In genomic region chr20:54151073-54151436, GRCh38 we compare ENCODE assay signal across 1 cellular context.
TF ChIP-seq lines count a peak whose summit lies in the region.

No MANE protein-coding gene starts in this region.

TF ChIP-seq in A549, 52 proteins besides CTCF, POLR2A, EP300 and RAD21 (continued from another document):
- TF ChIP-seq, protein P1, sequence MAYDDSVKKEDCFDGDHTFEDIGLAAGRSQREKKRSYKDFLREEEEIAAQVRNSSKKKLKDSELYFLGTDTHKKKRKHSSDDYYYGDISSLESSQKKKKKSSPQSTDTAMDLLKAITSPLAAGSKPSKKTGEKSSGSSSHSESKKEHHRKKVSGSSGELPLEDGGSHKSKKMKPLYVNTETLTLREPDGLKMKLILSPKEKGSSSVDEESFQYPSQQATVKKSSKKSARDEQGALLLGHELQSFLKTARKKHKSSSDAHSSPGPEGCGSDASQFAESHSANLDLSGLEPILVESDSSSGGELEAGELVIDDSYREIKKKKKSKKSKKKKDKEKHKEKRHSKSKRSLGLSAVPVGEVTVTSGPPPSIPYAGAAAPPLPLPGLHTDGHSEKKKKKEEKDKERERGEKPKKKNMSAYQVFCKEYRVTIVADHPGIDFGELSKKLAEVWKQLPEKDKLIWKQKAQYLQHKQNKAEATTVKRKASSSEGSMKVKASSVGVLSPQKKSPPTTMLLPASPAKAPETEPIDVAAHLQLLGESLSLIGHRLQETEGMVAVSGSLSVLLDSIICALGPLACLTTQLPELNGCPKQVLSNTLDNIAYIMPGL (CRISPR knock-in tag; IDR thresholded peaks at IDR 0.05; ENCODE audit: borderline replicate concordance), result 0 out of 2 replicates have a peak, but pooled peaks have one; percentile 9
- TF ChIP-seq RARB (CRISPR knock-in tag; IDR thresholded peaks at IDR 0.05), result no peak
- TF ChIP-seq, protein P2, sequence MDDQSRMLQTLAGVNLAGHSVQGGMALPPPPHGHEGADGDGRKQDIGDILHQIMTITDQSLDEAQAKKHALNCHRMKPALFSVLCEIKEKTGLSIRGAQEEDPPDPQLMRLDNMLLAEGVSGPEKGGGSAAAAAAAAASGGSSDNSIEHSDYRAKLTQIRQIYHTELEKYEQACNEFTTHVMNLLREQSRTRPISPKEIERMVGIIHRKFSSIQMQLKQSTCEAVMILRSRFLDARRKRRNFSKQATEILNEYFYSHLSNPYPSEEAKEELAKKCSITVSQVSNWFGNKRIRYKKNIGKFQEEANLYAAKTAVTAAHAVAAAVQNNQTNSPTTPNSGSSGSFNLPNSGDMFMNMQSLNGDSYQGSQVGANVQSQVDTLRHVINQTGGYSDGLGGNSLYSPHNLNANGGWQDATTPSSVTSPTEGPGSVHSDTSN (IDR thresholded peaks at IDR 0.05), result peak; percentile 30; the same call in 1 of the 2 replicates
- no peak for TF ChIP-seq RFX5 (IDR thresholded peaks at IDR 0.05)
- TF ChIP-seq TP53 (CRISPR knock-in tag; IDR thresholded peaks at IDR 0.05), result no peak; the same call in 1 of the 2 replicates
- no peak for TF ChIP-seq RNF2 (IDR thresholded peaks at IDR 0.05; ENCODE audit: borderline replicate concordance, low read depth)
- TF ChIP-seq NFE2L2 (conservative IDR thresholded peaks at IDR 0.05; ENCODE audit: low read length), result no peak
- TF ChIP-seq HOXA7 (CRISPR knock-in tag; IDR thresholded peaks at IDR 0.05), result no peak
- no peak; the same call in 1 of the 2 replicates for TF ChIP-seq GATA3 (IDR thresholded peaks at IDR 0.05; ENCODE audit: borderline replicate concordance)
- no peak for TF ChIP-seq CEBPB (IDR thresholded peaks at IDR 0.05)
- TF ChIP-seq CHD4 (IDR thresholded peaks at IDR 0.05; ENCODE audit: borderline replicate concordance), result no peak
- TF ChIP-seq JUNB (IDR thresholded peaks at IDR 0.05), result no peak
- TF ChIP-seq, protein P3, sequence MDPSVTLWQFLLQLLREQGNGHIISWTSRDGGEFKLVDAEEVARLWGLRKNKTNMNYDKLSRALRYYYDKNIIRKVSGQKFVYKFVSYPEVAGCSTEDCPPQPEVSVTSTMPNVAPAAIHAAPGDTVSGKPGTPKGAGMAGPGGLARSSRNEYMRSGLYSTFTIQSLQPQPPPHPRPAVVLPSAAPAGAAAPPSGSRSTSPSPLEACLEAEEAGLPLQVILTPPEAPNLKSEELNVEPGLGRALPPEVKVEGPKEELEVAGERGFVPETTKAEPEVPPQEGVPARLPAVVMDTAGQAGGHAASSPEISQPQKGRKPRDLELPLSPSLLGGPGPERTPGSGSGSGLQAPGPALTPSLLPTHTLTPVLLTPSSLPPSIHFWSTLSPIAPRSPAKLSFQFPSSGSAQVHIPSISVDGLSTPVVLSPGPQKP (IDR thresholded peaks at IDR 0.05; ENCODE audit: low read depth, low read length), result peak; percentile 54; the same call in 1 of the 2 replicates
- TF ChIP-seq MYC (IDR thresholded peaks at IDR 0.05; ENCODE audit: borderline replicate concordance, low read length), result no peak
- TF ChIP-seq NR3C1 (IDR thresholded peaks at IDR 0.05), result no peak
- TF ChIP-seq HES2 (IDR thresholded peaks at IDR 0.05), result no peak
- no peak for TF ChIP-seq HEYL (CRISPR knock-in tag; IDR thresholded peaks at IDR 0.05)
- no peak; the same call in 1 of the 2 replicates for TF ChIP-seq TFCP2L1 (CRISPR knock-in tag; IDR thresholded peaks at IDR 0.05)
- TF ChIP-seq, protein P4, sequence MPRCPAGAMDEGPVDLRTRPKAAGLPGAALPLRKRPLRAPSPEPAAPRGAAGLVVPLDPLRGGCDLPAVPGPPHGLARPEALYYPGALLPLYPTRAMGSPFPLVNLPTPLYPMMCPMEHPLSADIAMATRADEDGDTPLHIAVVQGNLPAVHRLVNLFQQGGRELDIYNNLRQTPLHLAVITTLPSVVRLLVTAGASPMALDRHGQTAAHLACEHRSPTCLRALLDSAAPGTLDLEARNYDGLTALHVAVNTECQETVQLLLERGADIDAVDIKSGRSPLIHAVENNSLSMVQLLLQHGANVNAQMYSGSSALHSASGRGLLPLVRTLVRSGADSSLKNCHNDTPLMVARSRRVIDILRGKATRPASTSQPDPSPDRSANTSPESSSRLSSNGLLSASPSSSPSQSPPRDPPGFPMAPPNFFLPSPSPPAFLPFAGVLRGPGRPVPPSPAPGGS (IDR thresholded peaks at IDR 0.05), result peak; percentile 51; the same call in 1 of the 3 replicates
- peak; percentile 9 for TF ChIP-seq CHD2 (IDR thresholded peaks at IDR 0.05; ENCODE audit: low read length, partially characterized antibody)
- no peak for TF ChIP-seq PHF8 (IDR thresholded peaks at IDR 0.05; ENCODE audit: borderline replicate concordance, low read depth)
- TF ChIP-seq ZFP36 (IDR thresholded peaks at IDR 0.05; ENCODE audit: borderline replicate concordance, partially characterized antibody), result peak; percentile 8
- TF ChIP-seq ATOH8 (CRISPR knock-in tag; IDR thresholded peaks at IDR 0.05; ENCODE audit: low read depth), result no peak
- TF ChIP-seq KDM1A (IDR thresholded peaks at IDR 0.05; ENCODE audit: low read depth), result no peak
- no peak for TF ChIP-seq NPAS2 (CRISPR knock-in tag; IDR thresholded peaks at IDR 0.05; ENCODE audit: borderline replicate concordance)
